ENCODE assay signal across 10 cellular contexts in the genomic region with DNA sequence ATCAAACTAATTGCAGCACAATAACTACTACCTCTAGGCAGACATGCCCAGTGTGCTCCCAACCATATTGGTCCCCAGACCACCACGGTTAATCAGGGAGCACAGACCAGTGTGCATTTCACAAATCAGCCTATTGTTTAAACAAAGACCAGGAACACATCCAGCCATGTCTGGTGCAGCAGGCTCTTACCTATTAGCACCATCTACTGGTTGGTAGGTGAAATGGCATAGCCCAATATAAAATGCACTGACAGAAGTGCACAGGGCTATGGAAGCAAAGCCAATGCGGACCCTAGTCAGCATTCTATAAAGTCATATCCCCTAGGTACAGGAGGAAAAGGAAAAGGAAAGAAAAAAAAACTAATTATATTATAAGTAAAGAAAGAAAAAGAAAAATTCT. TPM values are rescaled to one million over a fixed set of nuclear protein-coding genes. Genes with fewer than 3 reads are reported as not detected.
A peak's percentile ranks its signal among the peaks of the same experiment; 100 is the strongest.
DNase-seq lines count a peak whose midpoint lies in the region; ATAC-seq, FAIRE-seq and TF ChIP-seq lines count a peak whose summit lies in the region.
"Had no signal": no experiment of that assay in that cellular context is flagged by ENCODE, and none has a peak within 500 bp of the region (broad histone marks: within the 10 kb centered on the region; RNA-seq: fewer than 3 reads in every experiment).

No MANE protein-coding gene starts in this region.

- intact Hi-C loops in GM12878 (cut with micrococcal nuclease; ENCODE audit: unreplicated experiment) (loop anchor here (5.0 kb wide), 1 partner anchor 378 kb away; no protein-coding TSS in a partner anchor), right lobe of liver (cut with DNase I) (no loop called here)

- POLR2A ChIA-PET in GM12878 (lab: Charles Lee): no interaction called here

- ATAC-seq in HG03066 (IDR thresholded peaks at IDR 0.05; ENCODE audit: low read depth, unreplicated experiment) (peak; percentile 93), GM12878 (peak; percentile 95), right lobe of liver (peak; percentile 74 to 94 (median 91))

- H4K20me1 ChIP-seq in GM12878 (ENCODE audit: control insufficient read depth, insufficient read depth): no peaks in the 10 kb centered on the region

- no TSS peak for BruUV-seq in GM12878 (replicated peaks; lab: Mats Ljungman, UMichigan)

- in situ Hi-C loops in GM12878 (cut with MboI): no loop called here

- H3K4me1 ChIP-seq in GM12878 (ENCODE audit: control insufficient read depth, insufficient read depth, low read length) (no peaks in the 10 kb centered on the region), right lobe of liver (no peaks in the 10 kb centered on the region)

- no peak overlapping the region for H3K9ac ChIP-seq in GM12878 (ENCODE audit: control insufficient read depth, insufficient read depth, low read length)

- no peak for TF ChIP-seq EP300 in GM12878 (IDR thresholded peaks at IDR 0.05; ENCODE audit: borderline replicate concordance in 1 of 2, control insufficient read depth in 1 of 2, low read depth in 2 of 2, low read length in 2 of 2)

- peak; percentile 78 for DNase-seq in DMS53 (lab: John Stamatoyannopoulos, UW)
- DNase-seq in GM19239 (ENCODE audit: insufficient read length, low spot score): peak; percentile 0
- DNase-seq in NCI-H2196 (lab: John Stamatoyannopoulos, UW; ENCODE audit: unreplicated experiment): peak; percentile 6
- DNase-seq in GM12878 (ENCODE audit: low read depth, low spot score): no peak
- no peak for DNase-seq in right lobe of liver
- no peak for DNase-seq in NCI-H1930 (lab: John Stamatoyannopoulos, UW)
- DNase-seq in activated CD4-positive, CD25-positive, alpha-beta regulatory T cell (lab: John Stamatoyannopoulos, UW): no peak

- H3K9me3 ChIP-seq in GM12878 (replicated peaks; ENCODE audit: control insufficient read depth, insufficient read depth, low read length) (no peaks in the 10 kb centered on the region), right lobe of liver (no peaks in the 10 kb centered on the region)

- H3K36me3 ChIP-seq in GM12878 (ENCODE audit: control insufficient read depth in 2 of 2, insufficient read depth in 2 of 2, low read length in 1 of 2): no peaks in the 10 kb centered on the region
- H3K36me3 ChIP-seq in right lobe of liver: no peaks in the 10 kb centered on the region

- no peak overlapping the region for H3K4me3 ChIP-seq in GM12878
- H3K4me3 ChIP-seq in right lobe of liver: no peak overlapping the region

- no peaks in the 10 kb centered on the region for H3K27me3 ChIP-seq in GM12878 (replicated peaks in 1 of 2; ENCODE audit: control insufficient read depth in 2 of 2, insufficient read depth in 2 of 2, low read length in 1 of 2)
- H3K27me3 ChIP-seq in right lobe of liver: no peaks in the 10 kb centered on the region

- CTCF ChIA-PET in GM12878 (lab: Yijun Ruan, JAX): interaction anchor here (0.7 to 1.9 kb wide), 11 partner anchors 9 to 1627 kb away, joined by 3 to 7 read pairs (median 3); no protein-coding TSS in a partner anchor

- H3K79me2 ChIP-seq in GM12878 (ENCODE audit: control insufficient read depth, insufficient read depth, low read length): no peaks in the 10 kb centered on the region

- H3K4me2 ChIP-seq in GM12878 (ENCODE audit: control insufficient read depth, insufficient read depth): no peak overlapping the region

- peak; percentile 74 for TF ChIP-seq RAD21 in GM12878 (IDR thresholded peaks at IDR 0.05; ENCODE audit: insufficient read depth, low read depth, low read length)

- H2AFZ ChIP-seq in GM12878 (ENCODE audit: control insufficient read depth, low read depth, low read length): no peak overlapping the region

- TF ChIP-seq POLR2A in GM12878 (IDR thresholded peaks at IDR 0.05; ENCODE audit: low read depth, low read length): no peak
- TF ChIP-seq POLR2A in right lobe of liver (IDR thresholded peaks at IDR 0.05): no peak

- peak; percentile 95 for FAIRE-seq in GM19239 (lab: Jason Lieb, UNC)
- peak; percentile 31 for FAIRE-seq in GM12878 (lab: Jason Lieb, UNC)

- SMC1A ChIA-PET in GM12878 (lab: Charles Lee; ENCODE audit: uncharacterized antibody, unreplicated experiment): interaction anchor here (1.0 kb wide), 1 partner anchor 9 kb away, joined by 4 read pairs; no protein-coding TSS in a partner anchor

- H3K27ac ChIP-seq in GM12878 (ENCODE audit: control insufficient read depth, insufficient read depth): no peak overlapping the region
- H3K27ac ChIP-seq in right lobe of liver: no peak overlapping the region

- WGBS in GM12878 (ENCODE audit: insufficient coverage, insufficient replicate concordance, low lambda C conversion rate, missing lambda C conversion rate): 0% methylated on average over 2 of the region's 2 CpGs
- WGBS in right lobe of liver (ENCODE audit: insufficient coverage, low coverage, low lambda C conversion rate, missing lambda C conversion rate): 10% methylated on average over 2 of the region's 2 CpGs

- TF ChIP-seq CTCF in GM12878 (IDR thresholded peaks at IDR 0.05 in 2 of 3, conservative IDR thresholded peaks at IDR 0.05 in 1 of 3; ENCODE audit: control insufficient read depth in 2 of 3, extremely low read depth in 1 of 3, insufficient read depth in 1 of 3, low read depth in 3 of 3, low read length in 3 of 3) (peak; percentile 75 to 84 (median 76)), right lobe of liver (IDR thresholded peaks at IDR 0.05) (peak; percentile 55 to 89 (median 87))

- RAD21 ChIA-PET in GM12878 (lab: Charles Lee; ENCODE audit: unreplicated experiment): interaction anchor here (1.1 kb wide), 1 partner anchor 1887 kb away, joined by 5 read pairs; no protein-coding TSS in a partner anchor

TF ChIP-seq in GM12878, 131 proteins besides CTCF, POLR2A, EP300 and RAD21:
- TF ChIP-seq WRNIP1 (IDR thresholded peaks at IDR 0.05; ENCODE audit: borderline replicate concordance, low read depth, low read length) (no peak), SMC3 (IDR thresholded peaks at IDR 0.05; ENCODE audit: borderline replicate concordance, low read length) (peak; percentile 60), YY1 (IDR thresholded peaks at IDR 0.05; ENCODE audit: low read depth, low read length) (peak; percentile 29; the same call in 1 of the 2 replicates)

RNA-seq across cellular contexts. Expression of gene CYLC1, which starts 15.5 kb away (rescaled TPM):
- total RNA-seq in GM12878 (2013; cell fraction: nucleolus; rRNA removed): not detected in 2 replicates
- total RNA-seq in GM12878 (2014; rRNA removed) (not detected in 2 replicates), GM12878 (2014; rRNA removed; fragmentation: Illumina TruSeq; extraction: Trizol) (not detected in 2 replicates), GM12878 (2021) (not detected in 2 replicates), right lobe of liver (not detected)
- polyA plus RNA-seq in GM12878 (2011; ENCODE audit: low read depth): not detected
- polyA plus RNA-seq in GM12878 (2011; rRNA removed) (not detected in 2 replicates), GM12878 (2014; fragmentation: Illumina TruSeq; extraction: Trizol) (not detected in 2 replicates), GM12878 (2014; fragmentation: Nextera tagmentation; extraction: Ambion mirVana) (not detected), GM12878 (2014; rRNA removed) (not detected in 2 replicates), GM12878 (2016; fragmentation: Nextera tagmentation; extraction: Ambion mirVana) (not detected)
- polyA plus RNA-seq in GM12878 (2011; cell fraction: cytosol; rRNA removed): not detected in 2 replicates
- polyA plus RNA-seq in GM12878 (2011; cell fraction: nucleus; rRNA removed): not detected in 2 replicates
- polyA plus RNA-seq in GM12878 (2012): not detected in 2 replicates
- not detected in 2 replicates for polyA minus RNA-seq in GM12878 (2011; rRNA and poly(A)+ RNA removed)
- not detected in 2 replicates for polyA minus RNA-seq in GM12878 (2011; cell fraction: cytosol; rRNA and poly(A)+ RNA removed)
- polyA minus RNA-seq in GM12878 (2011; cell fraction: nucleus; rRNA and poly(A)+ RNA removed): not detected in 2 replicates
- total RNA-seq: activated CD8-positive, alpha-beta memory T cell treated with anti-CD3 and anti-CD28 coated beads for 36 hours; skeletal muscle tissue had no signal

Comparison
In these comparisons a context has a peak if more than half of its experiments do, and no peak if none do; other contexts are left out.
1. DNase-seq: peak in DMS53 (single experiment), GM19239 (single experiment) and NCI-H2196 (single experiment); none in GM12878 (single experiment), right lobe of liver (0 of 3), NCI-H1930 (0 of 2) and activated CD4-positive, CD25-positive, alpha-beta regulatory T cell (0 of 4).
2. Peak in every context shown above with its lines, with median percentiles within 50 percentile points of each other: ATAC-seq.